Comparison of ENCODE assay signal across 8 cellular contexts in genomic region chr20:17612287-17612974, GRCh38. TPM values are rescaled to one million over a fixed set of nuclear protein-coding genes. Genes with fewer than 3 reads are reported as not detected.
DNase-seq lines count a peak whose midpoint lies in the region; ATAC-seq and TF ChIP-seq lines count a peak whose summit lies in the region.

No MANE protein-coding gene starts in this region.

- no peak overlapping the region for H3K27ac ChIP-seq in caudate nucleus (ENCODE audit: low read depth, low read length)

- H3K4me3 ChIP-seq in NB4 (ENCODE audit: low read depth, low read length): no peak overlapping the region

- peak; percentile 3 for ATAC-seq in left ventricle myocardium superior
- no peak for ATAC-seq in HG03196 (IDR thresholded peaks at IDR 0.05; ENCODE audit: unreplicated experiment)
- ATAC-seq in GM18505 (IDR thresholded peaks at IDR 0.05; ENCODE audit: unreplicated experiment): no peak

- DNase-seq in NB4 (ENCODE audit: low read depth) (peak; percentile 71), left ventricle myocardium superior (no peak), Calu3 (no peak), caudate nucleus (lab: John Stamatoyannopoulos, UW) (no peak)
- peak; percentile 32 for DNase-seq in activated gamma-delta T cell treated with anti-CD3 and anti-CD28 coated beads, Interleukin-2, amount 50 U/mL, for 16 hours (ENCODE audit: low read depth)
- peak; percentile 29 to 43 for DNase-seq in stimulated activated CD8-positive, alpha-beta memory T cell treated with anti-CD3 and anti-CD28 coated beads, Interleukin-15, amount 100 ng/mL, for 48 hours (ENCODE audit: low read depth in 2 of 2)

- no peak overlapping the region for H3K27ac Mint-ChIP-seq in Calu3 (ENCODE audit: unreplicated experiment)

- TF ChIP-seq CTCF in NB4 (IDR thresholded peaks at IDR 0.05; ENCODE audit: low read depth, low read length) (no peak), Calu3 (IDR thresholded peaks at IDR 0.05; ENCODE audit: unreplicated experiment) (no peak)

- no peak for TF ChIP-seq POLR2A in NB4 (IDR thresholded peaks at IDR 0.05; ENCODE audit: extremely low read depth, insufficient read length)
- no peak for TF ChIP-seq POLR2A in GM18505 (IDR thresholded peaks at IDR 0.05; ENCODE audit: borderline replicate concordance, extremely low read depth, insufficient read depth, insufficient read length)

- H3K4me1 Mint-ChIP-seq in Calu3 (ENCODE audit: low read depth, unreplicated experiment): no peaks in the 10 kb centered on the region

- CTCF ChIA-PET in Calu3 (lab: Charles Lee): no interaction called here

- intact Hi-C loops in left ventricle myocardium superior (cut with micrococcal nuclease): loop anchor here (5.0 kb wide), 1 partner anchor 75 kb away; no protein-coding TSS in a partner anchor
- intact Hi-C loops in Calu3 (cut with micrococcal nuclease; ENCODE audit: unreplicated experiment): loop anchor here (10.0 kb wide), 1 partner anchor 108 kb away; no protein-coding TSS in a partner anchor

- no TSS peak for BruUV-seq in Calu3 (replicated peaks; lab: Mats Ljungman, UMichigan)

- peaks cover 17% of the 10 kb centered on the region for H3K36me3 Mint-ChIP-seq in Calu3 (ENCODE audit: insufficient read depth, unreplicated experiment)

- no peaks in the 10 kb centered on the region for H3K27me3 Mint-ChIP-seq in Calu3 (ENCODE audit: unreplicated experiment)

- no peaks in the 10 kb centered on the region for H3K9me3 Mint-ChIP-seq in Calu3 (ENCODE audit: low read depth, unreplicated experiment)

- H3K4me3 Mint-ChIP-seq in Calu3 (ENCODE audit: low read depth, unreplicated experiment): no peak overlapping the region

RNA-seq across cellular contexts. Expression of gene DSTN, which starts 42.6 kb away (rescaled TPM):
- total RNA-seq in left ventricle myocardium superior: 836 TPM
- total RNA-seq in Calu3 (2022): 90.0 and 110 TPM in 2 replicates

Comparison
In these comparisons a context has a peak if more than half of its experiments do, and no peak if none do; other contexts are left out.
1. DNase-seq: peak in NB4 (single experiment), activated gamma-delta T cell treated with anti-CD3 and anti-CD28 coated beads, Interleukin-2, amount 50 U/mL, for 16 hours (single experiment) and stimulated activated CD8-positive, alpha-beta memory T cell treated with anti-CD3 and anti-CD28 coated beads, Interleukin-15, amount 100 ng/mL, for 48 hours (2 of 2); none in left ventricle myocardium superior (single experiment), Calu3 (single experiment) and caudate nucleus (0 of 61).